19 cellular contexts compared by ENCODE assay signal in the genomic region with DNA sequence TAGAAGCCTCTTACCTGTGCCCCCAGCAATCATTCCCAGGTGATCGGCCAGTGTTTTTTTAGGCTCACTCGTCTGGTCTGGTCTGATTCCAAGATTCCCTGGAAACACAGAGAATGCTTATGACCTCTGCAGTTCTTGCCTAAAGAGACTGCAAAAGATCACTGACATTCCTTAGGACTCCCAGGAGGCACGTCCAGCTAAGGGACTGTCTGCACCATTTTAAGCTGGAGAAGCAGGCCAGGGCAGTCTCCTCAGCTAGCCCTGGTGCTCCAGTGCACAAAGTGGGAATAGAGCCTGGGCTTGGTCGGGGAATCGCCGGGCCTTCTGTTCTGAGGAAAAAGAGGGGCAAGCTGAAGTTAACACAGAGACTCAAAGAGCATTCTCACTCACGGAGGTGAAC. TPM values are rescaled to one million over a fixed set of nuclear protein-coding genes. Genes with fewer than 3 reads are reported as not detected.
A peak's percentile ranks its signal among the peaks of the same experiment; 100 is the strongest.
DNase-seq lines count a peak whose midpoint lies in the region; ATAC-seq, FAIRE-seq and TF ChIP-seq lines count a peak whose summit lies in the region.
"Had no signal": no experiment of that assay in that cellular context is flagged by ENCODE, and none has a peak within 500 bp of the region (broad histone marks: within the 10 kb centered on the region; RNA-seq: fewer than 3 reads in every experiment).

No MANE protein-coding gene starts in this region.

- H3K4me3 ChIP-seq in A549 (no peak overlapping the region), mesendoderm (ENCODE audit: low read length) (no peak overlapping the region), trophoblast cell (ENCODE audit: low read depth, low read length) (no peak overlapping the region)
- H3K4me3 ChIP-seq in CD8-positive, alpha-beta T cell (ENCODE audit: low read depth, low read length), result no peak overlapping the region

- peak overlapping the region; percentile 33 for H3K27ac Mint-ChIP-seq in chondrocyte (ENCODE audit: unreplicated experiment)
- no peak overlapping the region for H3K27ac Mint-ChIP-seq in CD8-positive, alpha-beta T cell
- H3K27ac Mint-ChIP-seq in nephron progenitor cell, result no peak overlapping the region
- H3K27ac Mint-ChIP-seq: HFFc6 had no signal

- POLR2A ChIA-PET in A549 (lab: Yijun Ruan, JAX), result no interaction called here
- POLR2A ChIA-PET in CD8-positive, alpha-beta T cell (lab: Charles Lee), result no interaction called here

- no peak overlapping the region for H3K27ac ChIP-seq in A549
- no peak overlapping the region for H3K27ac ChIP-seq in mesendoderm (ENCODE audit: low read depth, low read length)
- peak overlapping the region; percentile 21 for H3K27ac ChIP-seq in trophoblast cell (ENCODE audit: low read depth, low read length)
- no peak overlapping the region for H3K27ac ChIP-seq in CD8-positive, alpha-beta T cell (ENCODE audit: low read depth, low read length)
- H3K27ac ChIP-seq: C4-2B had no signal

- H3K4ac ChIP-seq in mesendoderm (ENCODE audit: low read depth, low read length) (no peak overlapping the region), trophoblast cell (ENCODE audit: low read depth, low read length) (no peak overlapping the region)

- CTCF ChIA-PET in A549 (lab: Yijun Ruan, JAX), result interaction anchor here (0.8 to 10.6 kb wide), 7 partner anchors 22 to 571 kb away, joined by 3 to 209 read pairs (median 4); partner anchors contain the start of gene PPFIBP2
- CTCF ChIA-PET in CD8-positive, alpha-beta T cell (lab: Charles Lee), result interaction anchor here (1.3 to 1.9 kb wide), 2 partner anchors 19 to 156 kb away, joined by 4 to 6 read pairs; no protein-coding TSS in a partner anchor

- H3K9me3 Mint-ChIP-seq in chondrocyte (ENCODE audit: low read depth) (no peaks in the 10 kb centered on the region), nephron progenitor cell (peaks cover 17% of the 10 kb centered on the region)
- H3K9me3 Mint-ChIP-seq in CD8-positive, alpha-beta T cell, result no peaks in the 10 kb centered on the region
- H3K9me3 Mint-ChIP-seq: HFFc6 had no signal

- no peak overlapping the region for H3K18ac ChIP-seq in mesendoderm (ENCODE audit: low read length)
- peak overlapping the region; percentile 21 for H3K18ac ChIP-seq in trophoblast cell (ENCODE audit: low read length)

- no peak overlapping the region for H3K14ac ChIP-seq in trophoblast cell (ENCODE audit: low read length)

- H3K4me2 ChIP-seq in A549, result no peak overlapping the region
- H3K4me2 ChIP-seq in mesendoderm (ENCODE audit: low read length), result no peak overlapping the region
- no peak overlapping the region for H3K4me2 ChIP-seq in trophoblast cell (ENCODE audit: low read length)

- WGBS in A549 (ENCODE audit: missing lambda C conversion rate), result 83% methylated on average over 7 of the region's 7 CpGs
- no CpG with 5 or more reads among the region's 7 CpGs for WGBS in mesendoderm (ENCODE audit: extremely low coverage, insufficient coverage, low lambda C conversion rate)
- no CpG with 5 or more reads among the region's 7 CpGs for WGBS in trophoblast cell (ENCODE audit: extremely low coverage, insufficient coverage, insufficient read length)

- H3K27me3 Mint-ChIP-seq in chondrocyte (ENCODE audit: low read depth) (no peaks in the 10 kb centered on the region), nephron progenitor cell (ENCODE audit: low read depth, poor library complexity) (no peaks in the 10 kb centered on the region)
- H3K27me3 Mint-ChIP-seq in CD8-positive, alpha-beta T cell (ENCODE audit: low read depth), result peaks cover 24% of the 10 kb centered on the region

- DNase-seq in A549 (ENCODE audit: low read depth in 1 of 2, low spot score in 1 of 2) (no peak), chondrocyte (ENCODE audit: low spot score) (no peak), mesendoderm (no peak), trophoblast cell (peak in 1 of 2 donors; percentile 51), nephron progenitor cell (no peak)
- DNase-seq in CD8-positive, alpha-beta T cell, result no peak
- DNase-seq: Caco-2, DMS53, HFFc6, NCI-H1105 treated with DMSO at 0.1 percent for 48 hours, NCI-H187, NCI-H446 had no signal

- no peak overlapping the region for H2BK12ac ChIP-seq in trophoblast cell (ENCODE audit: low read length)

- H2AFZ ChIP-seq in trophoblast cell (ENCODE audit: insufficient read depth, low read length, poor library complexity), result no peak overlapping the region

- H2AK5ac ChIP-seq in mesendoderm (ENCODE audit: low read length) (no peak overlapping the region), trophoblast cell (ENCODE audit: low read length) (no peak overlapping the region)

- H2BK120ac ChIP-seq in mesendoderm (ENCODE audit: low read depth, low read length), result no peak overlapping the region
- no peak overlapping the region for H2BK120ac ChIP-seq in trophoblast cell (ENCODE audit: insufficient read depth, low read length, poor library complexity)

- no peak for TF ChIP-seq RAD21 in A549 (conservative IDR thresholded peaks at IDR 0.05 in 1 of 2, IDR thresholded peaks at IDR 0.05 in 1 of 2)

- no peak for TF ChIP-seq POLR2A in A549 (IDR thresholded peaks at IDR 0.05; ENCODE audit: low read length)

- H3K4me1 Mint-ChIP-seq in chondrocyte (ENCODE audit: low read depth) (peaks cover 49% of the 10 kb centered on the region), nephron progenitor cell (peaks cover 45% of the 10 kb centered on the region)
- peaks cover 2% of the 10 kb centered on the region for H3K4me1 Mint-ChIP-seq in CD8-positive, alpha-beta T cell (ENCODE audit: low read depth)

- H3K79me1 ChIP-seq in mesendoderm (ENCODE audit: low read length), result peaks cover 2% of the 10 kb centered on the region
- peaks cover 4% of the 10 kb centered on the region for H3K79me1 ChIP-seq in trophoblast cell (ENCODE audit: low read length)

- no peak overlapping the region for H3K56ac ChIP-seq in mesendoderm (ENCODE audit: low read length)

- H3K9me3 ChIP-seq in A549, result no peaks in the 10 kb centered on the region
- H3K9me3 ChIP-seq in trophoblast cell (ENCODE audit: insufficient read depth, low read depth, low read length), result peaks cover 2% of the 10 kb centered on the region
- no peaks in the 10 kb centered on the region for H3K9me3 ChIP-seq in CD8-positive, alpha-beta T cell (ENCODE audit: low read length)
- H3K9me3 ChIP-seq: Caco-2 had no signal

- H3K4me3 Mint-ChIP-seq in chondrocyte (ENCODE audit: unreplicated experiment), result no peak overlapping the region
- no peak overlapping the region for H3K4me3 Mint-ChIP-seq in CD8-positive, alpha-beta T cell
- no peak overlapping the region for H3K4me3 Mint-ChIP-seq in nephron progenitor cell
- H3K4me3 Mint-ChIP-seq: HFFc6 had no signal

- H3K36me3 Mint-ChIP-seq in chondrocyte (ENCODE audit: low read depth) (peaks cover 22% of the 10 kb centered on the region), nephron progenitor cell (ENCODE audit: low read depth) (peaks cover 35% of the 10 kb centered on the region)
- H3K36me3 Mint-ChIP-seq in CD8-positive, alpha-beta T cell, result peaks cover 2% of the 10 kb centered on the region

- H4K12ac ChIP-seq in trophoblast cell (ENCODE audit: low read depth, low read length), result no peak overlapping the region

- H3K79me2 ChIP-seq in mesendoderm (ENCODE audit: control insufficient read depth, insufficient read depth, low read length) (no peaks in the 10 kb centered on the region), trophoblast cell (ENCODE audit: control insufficient read depth, insufficient read depth, low read length, poor library complexity) (peaks cover 2% of the 10 kb centered on the region)

- H4K91ac ChIP-seq in trophoblast cell (ENCODE audit: low read depth, low read length), result no peak overlapping the region

- TF ChIP-seq CTCF in A549 (IDR thresholded peaks at IDR 0.05), result no peak
- no peak for TF ChIP-seq CTCF in chondrocyte (IDR thresholded peaks at IDR 0.05)
- TF ChIP-seq CTCF in CD8-positive, alpha-beta T cell (IDR thresholded peaks at IDR 0.05), result no peak
- TF ChIP-seq CTCF in nephron progenitor cell (IDR thresholded peaks at IDR 0.05), result no peak

- H2BK5ac ChIP-seq in mesendoderm (ENCODE audit: low read length) (peak overlapping the region; percentile 20), trophoblast cell (ENCODE audit: low read depth, low read length, poor library complexity) (no peak overlapping the region)

- FAIRE-seq in A549 (lab: Jason Lieb, UNC), result no peak
- FAIRE-seq: G401.6, H1 had no signal

- intact Hi-C loops in CD8-positive, alpha-beta T cell (cut with DNase I, micrococcal nuclease), result loop anchor here in 1 of 2 experiments (5.0 kb wide), 1 partner anchor 156 kb away; the partner anchor contains the start of gene PPFIBP2

- ATAC-seq in A549 (no peak), HG02870 (IDR thresholded peaks at IDR 0.05; ENCODE audit: unreplicated experiment) (no peak), HG03378 (IDR thresholded peaks at IDR 0.05; ENCODE audit: unreplicated experiment) (no peak)
- no peak for ATAC-seq in CD8-positive, alpha-beta T cell

- H3K36me3 ChIP-seq in mesendoderm (ENCODE audit: control insufficient read depth, insufficient read depth, low read length), result peaks cover 9% of the 10 kb centered on the region
- peaks cover 31 to 37% of the 10 kb centered on the region in 2 experiments for H3K36me3 ChIP-seq in trophoblast cell (ENCODE audit: control insufficient read depth in 1 of 2, insufficient read depth in 2 of 2, low read length in 2 of 2)
- H3K36me3 ChIP-seq in CD8-positive, alpha-beta T cell (ENCODE audit: insufficient read depth, low read length), result no peaks in the 10 kb centered on the region

- H2BK15ac ChIP-seq in mesendoderm (replicated peaks; ENCODE audit: low read depth), result no peak overlapping the region

- no peak overlapping the region for H3K9ac ChIP-seq in mesendoderm (ENCODE audit: low read length)
- H3K9ac ChIP-seq in trophoblast cell (ENCODE audit: low read length), result no peak overlapping the region

- TF ChIP-seq EP300 in A549 (IDR thresholded peaks at IDR 0.05), result no peak

- no peak overlapping the region for H4K5ac ChIP-seq in mesendoderm (ENCODE audit: low read length)

- H3K27me3 ChIP-seq in mesendoderm (ENCODE audit: insufficient read depth, low read length, poor library complexity), result no peaks in the 10 kb centered on the region
- no peaks in the 10 kb centered on the region for H3K27me3 ChIP-seq in trophoblast cell (ENCODE audit: insufficient read depth, low read length)
- peaks cover 10% of the 10 kb centered on the region for H3K27me3 ChIP-seq in CD8-positive, alpha-beta T cell (ENCODE audit: insufficient read depth, low read length)

- no peak overlapping the region for H3K23ac ChIP-seq in mesendoderm (ENCODE audit: low read length)
- no peak overlapping the region for H3K23ac ChIP-seq in trophoblast cell (ENCODE audit: low read length)

- peaks cover 4% of the 10 kb centered on the region; the same call in 2 of the 3 replicates for H3K4me1 ChIP-seq in A549
- peaks cover 11% of the 10 kb centered on the region for H3K4me1 ChIP-seq in mesendoderm (ENCODE audit: control insufficient read depth, low read depth, low read length)
- H3K4me1 ChIP-seq in trophoblast cell (ENCODE audit: control insufficient read depth in 1 of 2, insufficient read depth in 2 of 2, low read length in 2 of 2), result peaks cover 26 to 41% of the 10 kb centered on the region in 2 experiments
- peaks cover 3% of the 10 kb centered on the region for H3K4me1 ChIP-seq in CD8-positive, alpha-beta T cell (ENCODE audit: insufficient read depth, low read length)

- H4K8ac ChIP-seq in mesendoderm (ENCODE audit: low read depth, low read length) (no peak overlapping the region), trophoblast cell (ENCODE audit: low read depth, low read length) (no peak overlapping the region)

RNA-seq across cellular contexts. Expression of gene CYB5R2, which starts 4.8 kb away (rescaled TPM):
- polyA plus RNA-seq in A549 (2011; rRNA removed) (6.1 and 6.3 TPM in 2 replicates), A549 (2017; fragmentation: RNase III; extraction: RNeasy Plus Mini Kit Qiagen cat#74134 plus additional on column Dnase treatment) (2.3 to 2.9 TPM (median 2.4 TPM) in 3 replicates)
- polyA plus RNA-seq in A549 (2012; cell fraction: cytosol; rRNA removed), result 2.5 and 2.7 TPM in 2 replicates
- 1.9 and 2.0 TPM in 2 replicates for polyA plus RNA-seq in A549 (2012; cell fraction: nucleus; rRNA removed)
- polyA minus RNA-seq in A549 (2011; rRNA and poly(A)+ RNA removed), result 4.3 and 7.0 TPM in 2 replicates
- total RNA-seq in chondrocyte, result 7.0 to 12.7 TPM (median 12.6 TPM) in 3 replicates
- 43.8 TPM for polyA plus RNA-seq in mesendoderm (2013, experiment 1 of 2)
- 44.0 TPM for polyA plus RNA-seq in mesendoderm (2013, experiment 2 of 2)
- 57.9 and 60.0 TPM in 2 replicates for polyA plus RNA-seq in trophoblast cell (2013)
- not detected for total RNA-seq in CD8-positive, alpha-beta T cell
- total RNA-seq: A172 had no signal

RNA-seq across cellular contexts. Expression of gene OVCH2, which starts 37.8 kb away (rescaled TPM):
- not detected in 2 replicates for polyA plus RNA-seq in A549 (2011; rRNA removed)
- not detected in 2 replicates for polyA plus RNA-seq in A549 (2012; cell fraction: cytosol; rRNA removed)
- not detected in 2 replicates for polyA plus RNA-seq in A549 (2012; cell fraction: nucleus; rRNA removed)
- polyA plus RNA-seq in A549 (2017; fragmentation: RNase III; extraction: RNeasy Plus Mini Kit Qiagen cat#74134 plus additional on column Dnase treatment), result not detected in 3 replicates
- not detected in 2 replicates for polyA minus RNA-seq in A549 (2011; rRNA and poly(A)+ RNA removed)
- 0.67 to 1.2 TPM (median 0.92 TPM) in 3 replicates for total RNA-seq in chondrocyte
- 0.83 TPM for polyA plus RNA-seq in mesendoderm (2013, experiment 1 of 2)
- 0.73 TPM for polyA plus RNA-seq in mesendoderm (2013, experiment 2 of 2)
- polyA plus RNA-seq in trophoblast cell (2013), result 1.5 and 1.9 TPM in 2 replicates
- total RNA-seq in CD8-positive, alpha-beta T cell, result not detected
- total RNA-seq: A172, HFFc6, SK-MEL-5 had no signal
